30 cellular contexts compared by ENCODE assay signal in the genomic region with DNA sequence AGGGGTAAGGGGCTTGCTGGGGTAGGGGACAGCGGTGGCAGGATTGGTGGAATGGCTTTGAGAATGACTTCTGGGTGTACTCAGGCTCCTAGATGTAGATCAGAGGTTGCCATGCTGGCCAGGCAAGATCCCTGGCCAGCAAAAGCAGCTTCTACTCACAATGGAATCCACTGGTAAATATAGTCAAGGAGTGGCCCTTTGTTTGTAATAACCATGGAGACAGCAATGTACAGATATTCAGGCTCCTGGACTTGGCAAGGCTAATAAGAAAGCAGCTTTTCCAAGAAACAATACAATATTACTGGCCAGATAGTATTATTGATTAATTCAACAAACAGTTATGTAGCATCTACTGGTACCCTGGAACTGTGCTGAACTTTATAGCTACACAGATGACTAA.
"Had no signal": no experiment of that assay in that cellular context is flagged by ENCODE, and none has a peak within 500 bp of the region (broad histone marks: within the 10 kb centered on the region; RNA-seq: fewer than 3 reads in every experiment).

No MANE protein-coding gene starts in this region.

- H3K36me3 ChIP-seq: MG63 had no signal

- ATAC-seq: activated CD8-positive, alpha-beta memory T cell treated with anti-CD3 and anti-CD28 coated beads, Interleukin-2, amount 10 ng/mL, durations not matched to agents 7 days and 5 days; activated naive CD8-positive, alpha-beta T cell treated with anti-CD3 and anti-CD28 coated beads, Interleukin-2, amount 50 U/mL, for 24 hours; SK-N-SH treated with all-trans-retinoic acid at 6 μM for 48 hours; T-cell; T-helper 17 cell had no signal

- H3K27ac ChIP-seq: RWPE1, VCaP had no signal

- H3K4me3 ChIP-seq: MG63 had no signal

- H3K9me3 ChIP-seq: MG63 had no signal

- DNase-seq: activated B cell treated with CpG ODN at 0.5 μM for 24 hours; activated CD4-positive, alpha-beta memory T cell treated with anti-CD3 and anti-CD28 coated beads for 36 hours; activated CD4-positive, alpha-beta T cell treated with anti-CD3 and anti-CD28 coated beads for 4 hours; activated CD4-positive, alpha-beta T cell treated with anti-CD3 and anti-CD28 coated beads, Interleukin-2, amount 50 U/mL, for 1 hour; activated CD4-positive, CD25-positive, alpha-beta regulatory T cell treated with anti-CD3 and anti-CD28 coated beads, Interleukin-2, amount 50 U/mL, for 72 hours; activated CD8-positive, alpha-beta memory T cell treated with anti-CD3 and anti-CD28 coated beads, Interleukin-2, amount 10 ng/mL, durations not matched to agents 7 days and 5 days; activated CD8-positive, alpha-beta memory T cell treated with anti-CD3 and anti-CD28 coated beads, Interleukin-2, amount 50 U/mL, for 48 hours; activated effector memory CD4-positive, alpha-beta T cell treated with Interleukin-2 at 50 U/mL for 16 hours; activated naive CD4-positive, alpha-beta T cell treated with anti-CD3 and anti-CD28 coated beads, Interleukin-2, amount 10 ng/mL, durations not matched to agents 7 days and 5 days; activated naive CD8-positive, alpha-beta T cell treated with anti-CD3 and anti-CD28 coated beads, Interleukin-2, amount 50 U/mL, for 24 hours; activated T-cell treated with anti-CD3 and anti-CD28 coated beads, Interleukin-2, amount 50 U/mL, for 48 hours; anterior cingulate cortex; central memory CD4-positive, alpha-beta T cell; Kasumi-1; KG1; MG63; NCI-H1048; NCI-H1105 treated with DMSO at 0.1 percent for 48 hours; NCI-H1436; NCI-H1694; NCI-H1930; NCI-H2081 treated with DMSO at 0.1 percent for 48 hours; NCI-H345; NCI-H524 treated with DMSO at 0.1 percent for 48 hours; SHP77; T-cell; T-helper 17 cell had no signal

- H3K27me3 ChIP-seq: MG63 had no signal
